8 cellular contexts compared by ENCODE assay signal in genomic region chr16:72172105-72173034, GRCh38. TPM values are rescaled to one million over a fixed set of nuclear protein-coding genes. Genes with fewer than 3 reads are reported as not detected.
DNase-seq lines count a peak whose midpoint lies in the region; ATAC-seq and TF ChIP-seq lines count a peak whose summit lies in the region.

TSS of gene PMFBP1 (minus strand) at chr16:72172155. CDS start at chr16:72171208, 947 bp downstream.

- no peak within 1 kb of the TSS for H3K4me3 Mint-ChIP-seq in activated T-helper 2 cell treated with anti-CD3 and anti-CD28 coated beads, Interferon-gamma antibody, Interleukin-2, Interleukin-4, amounts not matched to agents 10 μg/mL and 5 μg/mL and 100 μg/mL, durations not matched to agents 14 hours and 24 hours and 36 hours (ENCODE audit: low read depth)
- no peak within 1 kb of the TSS for H3K4me3 Mint-ChIP-seq in CD4-positive, alpha-beta T cell

- H3K4me2 ChIP-seq in Karpas-422 (ENCODE audit: low read depth, low read length, poor library complexity, severe bottlenecking): peak within 1 kb of the TSS; percentile 42

- H3K36me3 ChIP-seq in Karpas-422 (ENCODE audit: insufficient read depth, low read length) (no peaks in the 10 kb centered on the region), upper lobe of right lung (no peaks in the 10 kb centered on the region)

- peaks cover 2% of the 10 kb centered on the region for H3K27me3 Mint-ChIP-seq in activated T-helper 2 cell treated with anti-CD3 and anti-CD28 coated beads, Interferon-gamma antibody, Interleukin-2, Interleukin-4, amounts not matched to agents 10 μg/mL and 5 μg/mL and 100 μg/mL, durations not matched to agents 14 hours and 24 hours and 36 hours (ENCODE audit: low read depth)
- H3K27me3 Mint-ChIP-seq in CD4-positive, alpha-beta T cell: no peaks in the 10 kb centered on the region

- intact Hi-C loops in Right ventricle myocardium superior (cut with DNase I) (no loop called here), cardiac septum (cut with DNase I) (no loop called here), upper lobe of right lung (cut with DNase I) (no loop called here)
- intact Hi-C loops in activated T-helper 2 cell treated with anti-CD3 and anti-CD28 coated beads, Interferon-gamma antibody, Interleukin-2, Interleukin-4, amounts not matched to agents 10 μg/mL and 5 μg/mL and 100 μg/mL, durations not matched to agents 14 hours and 24 hours and 36 hours (cut with micrococcal nuclease): no loop called here
- intact Hi-C loops in CD4-positive, alpha-beta T cell (cut with DNase I, micrococcal nuclease): no loop called here

- peak within 1 kb of the TSS; percentile 28; the same call in 1 of the 2 replicates for H3K4me3 ChIP-seq in Karpas-422 (ENCODE audit: low read length)
- no peak within 1 kb of the TSS for H3K4me3 ChIP-seq in upper lobe of right lung

- peaks cover 9% of the 10 kb centered on the region for H3K9me3 Mint-ChIP-seq in activated T-helper 2 cell treated with anti-CD3 and anti-CD28 coated beads, Interferon-gamma antibody, Interleukin-2, Interleukin-4, amounts not matched to agents 10 μg/mL and 5 μg/mL and 100 μg/mL, durations not matched to agents 14 hours and 24 hours and 36 hours
- H3K9me3 Mint-ChIP-seq in CD4-positive, alpha-beta T cell: no peaks in the 10 kb centered on the region

- DNase-seq in Right ventricle myocardium superior: no peak
- no peak for DNase-seq in cardiac septum (ENCODE audit: low spot score)
- DNase-seq in H4 (ENCODE audit: low spot score): peak; percentile 34
- DNase-seq in Karpas-422: peak; percentile 97
- DNase-seq in activated T-helper 2 cell treated with anti-CD3 and anti-CD28 coated beads, Interferon-gamma antibody, Interleukin-2, Interleukin-4, amounts not matched to agents 10 μg/mL and 5 μg/mL and 100 μg/mL, durations not matched to agents 14 hours and 24 hours and 36 hours (ENCODE audit: low spot score): peak; percentile 9
- DNase-seq in iris pigment epithelial cell (ENCODE audit: low read depth): peak; percentile 90
- DNase-seq in upper lobe of right lung: no peak
- no peak for DNase-seq in CD4-positive, alpha-beta T cell

- no peaks in the 10 kb centered on the region for H4K20me1 ChIP-seq in Karpas-422 (ENCODE audit: insufficient read depth, low read depth, low read length)

- no peaks in the 10 kb centered on the region for H3K9me2 ChIP-seq in Karpas-422 (replicated peaks; ENCODE audit: insufficient read depth, low read length)

- peak within 1 kb of the TSS; percentile 66 for H2AFZ ChIP-seq in Karpas-422 (ENCODE audit: low read length)

- H3K27me3 ChIP-seq in Karpas-422 (ENCODE audit: low read length) (no peaks in the 10 kb centered on the region; the same call in 1 of the 2 replicates), upper lobe of right lung (no peaks in the 10 kb centered on the region)
- no peaks in the 10 kb centered on the region for H3K27me3 ChIP-seq in CD4-positive, alpha-beta T cell (ENCODE audit: control insufficient read depth, insufficient read depth, low read length)

- no peak for TF ChIP-seq CTCF in upper lobe of right lung (IDR thresholded peaks at IDR 0.05)
- no peak for TF ChIP-seq CTCF in CD4-positive, alpha-beta T cell (IDR thresholded peaks at IDR 0.05)

- H3K4me1 ChIP-seq in Karpas-422 (ENCODE audit: low read length): peaks cover 10% of the 10 kb centered on the region
- no peaks in the 10 kb centered on the region for H3K4me1 ChIP-seq in upper lobe of right lung

- no peak within 1 kb of the TSS for H3K9ac ChIP-seq in Karpas-422 (ENCODE audit: low read length)

- H3K9me3 ChIP-seq in Karpas-422 (ENCODE audit: low read length) (no peaks in the 10 kb centered on the region; the same call in 1 of the 2 replicates), upper lobe of right lung (no peaks in the 10 kb centered on the region)
- H3K9me3 ChIP-seq in CD4-positive, alpha-beta T cell (ENCODE audit: control insufficient read depth, low read length): no peaks in the 10 kb centered on the region

- no peaks in the 10 kb centered on the region for H3K79me2 ChIP-seq in Karpas-422 (ENCODE audit: low read length)

- H3K27ac ChIP-seq in Karpas-422 (ENCODE audit: low read length) (no peak within 1 kb of the TSS), upper lobe of right lung (peak within 1 kb of the TSS; percentile 26)
- H3K27ac ChIP-seq in CD4-positive, alpha-beta T cell (ENCODE audit: low read depth, low read length): no peak within 1 kb of the TSS

- CTCF ChIA-PET in CD4-positive, alpha-beta T cell (lab: Charles Lee): no interaction called here

- H3K27ac Mint-ChIP-seq in activated T-helper 2 cell treated with anti-CD3 and anti-CD28 coated beads, Interferon-gamma antibody, Interleukin-2, Interleukin-4, amounts not matched to agents 10 μg/mL and 5 μg/mL and 100 μg/mL, durations not matched to agents 14 hours and 24 hours and 36 hours: no peak within 1 kb of the TSS
- H3K27ac Mint-ChIP-seq in CD4-positive, alpha-beta T cell: no peak within 1 kb of the TSS

- H3K4me1 Mint-ChIP-seq in activated T-helper 2 cell treated with anti-CD3 and anti-CD28 coated beads, Interferon-gamma antibody, Interleukin-2, Interleukin-4, amounts not matched to agents 10 μg/mL and 5 μg/mL and 100 μg/mL, durations not matched to agents 14 hours and 24 hours and 36 hours (ENCODE audit: low read depth): no peaks in the 10 kb centered on the region
- H3K4me1 Mint-ChIP-seq in CD4-positive, alpha-beta T cell (ENCODE audit: low read depth): no peaks in the 10 kb centered on the region

- peak; percentile 64 for ATAC-seq in Right ventricle myocardium superior (ENCODE audit: poor library complexity)
- peak; percentile 95 for ATAC-seq in upper lobe of right lung
- no peak for ATAC-seq in CD4-positive, alpha-beta T cell (ENCODE audit: poor library complexity)

- no peaks in the 10 kb centered on the region for H3K36me3 Mint-ChIP-seq in activated T-helper 2 cell treated with anti-CD3 and anti-CD28 coated beads, Interferon-gamma antibody, Interleukin-2, Interleukin-4, amounts not matched to agents 10 μg/mL and 5 μg/mL and 100 μg/mL, durations not matched to agents 14 hours and 24 hours and 36 hours (ENCODE audit: low read depth)
- no peaks in the 10 kb centered on the region for H3K36me3 Mint-ChIP-seq in CD4-positive, alpha-beta T cell (ENCODE audit: low read depth)

- POLR2A ChIA-PET in CD4-positive, alpha-beta T cell (lab: Charles Lee): no interaction called here

RNA-seq across cellular contexts. Expression of gene PMFBP1, which starts in this region (rescaled TPM):
- total RNA-seq in Right ventricle myocardium superior (0.19 TPM), cardiac septum (0.08 TPM), upper lobe of right lung (0.23 TPM)
- total RNA-seq in H4 (2014; rRNA removed; shearing (Covaris generic)): not detected in 2 replicates
- total RNA-seq in Karpas-422 (2014; rRNA removed; shearing (Covaris generic); ENCODE audit: low replicate concordance): 0.56 and 1.4 TPM in 2 replicates
- total RNA-seq in activated T-helper 2 cell treated with anti-CD3 and anti-CD28 coated beads, Interferon-gamma antibody, Interleukin-2, Interleukin-4, amounts not matched to agents 10 μg/mL and 5 μg/mL and 100 μg/mL, durations not matched to agents 14 hours and 24 hours and 36 hours: 0.18 TPM in 1 of 2 replicates, not detected in the other
- total RNA-seq in CD4-positive, alpha-beta T cell: 1 to 10 TPM; 1.4 to 1.6 TPM

Comparison
In these comparisons a context has a peak if more than half of its experiments do, and no peak if none do; other contexts are left out.
1. Peak in ATAC-seq in Right ventricle myocardium superior; RNA of the gene not detected or under 1 TPM.
2. Peak in DNase-seq in H4; RNA of the gene not detected or under 1 TPM.
3. Peak in DNase-seq in activated T-helper 2 cell treated with anti-CD3 and anti-CD28 coated beads, Interferon-gamma antibody, Interleukin-2, Interleukin-4, amounts not matched to agents 10 μg/mL and 5 μg/mL and 100 μg/mL, durations not matched to agents 14 hours and 24 hours and 36 hours; RNA of the gene not detected or under 1 TPM.
4. Peak in ATAC-seq and H3K27ac ChIP-seq in upper lobe of right lung; RNA of the gene not detected or under 1 TPM.
5. DNase-seq: peak in Karpas-422 (single experiment) and iris pigment epithelial cell (single experiment); none in Right ventricle myocardium superior (single experiment), cardiac septum (single experiment), upper lobe of right lung (single experiment) and CD4-positive, alpha-beta T cell (0 of 10).